In genomic region chr4:340011-340410, GRCh38 we compare ENCODE assay signal across 15 cellular contexts. TPM values are rescaled to one million over a fixed set of nuclear protein-coding genes. Genes with fewer than 3 reads are reported as not detected.
DNase-seq lines count a peak whose midpoint lies in the region; ATAC-seq, FAIRE-seq and TF ChIP-seq lines count a peak whose summit lies in the region.
"Had no signal": no experiment of that assay in that cellular context is flagged by ENCODE, and none has a peak within 500 bp of the region (broad histone marks: within the 10 kb centered on the region; RNA-seq: fewer than 3 reads in every experiment).

No MANE protein-coding gene starts in this region.

- TF ChIP-seq RAD21 in HepG2 (CRISPR knock-in tag; IDR thresholded peaks at IDR 0.05), result no peak

- peak; percentile 25 for TF ChIP-seq CTCF in epithelial cell of esophagus (IDR thresholded peaks at IDR 0.05; ENCODE audit: insufficient read depth, low read depth, low read length, missing control alignments)
- TF ChIP-seq CTCF in osteoblast (IDR thresholded peaks at IDR 0.05; ENCODE audit: extremely low read depth, low read depth, low read length), result no peak
- no peak for TF ChIP-seq CTCF in HepG2 (CRISPR knock-in tag; IDR thresholded peaks at IDR 0.05)
- no peak for TF ChIP-seq CTCF in PC-3 (conservative IDR thresholded peaks at IDR 0.05; ENCODE audit: low read depth, low read length)

- ATAC-seq in activated CD4-positive, alpha-beta T cell treated with anti-CD3 and anti-CD28 coated beads for 36 hours, result no peak
- ATAC-seq in effector memory CD8-positive, alpha-beta T cell (replicated peaks), result no peak
- ATAC-seq in HepG2 (no peak), PC-3 (no peak)
- ATAC-seq: A549 had no signal

- no peaks in the 10 kb centered on the region for H3K9me2 ChIP-seq in PC-3 (replicated peaks; ENCODE audit: low read length)

- H3K27me3 ChIP-seq in osteoblast (ENCODE audit: insufficient read depth, low read length) (no peaks in the 10 kb centered on the region), HepG2 (ENCODE audit: control insufficient read depth in 1 of 2, insufficient read depth in 2 of 2, low read length in 2 of 2) (no peaks in the 10 kb centered on the region), PC-3 (ENCODE audit: low read length) (no peaks in the 10 kb centered on the region)
- H3K27me3 ChIP-seq: hepatocyte had no signal

- H2AFZ ChIP-seq in osteoblast (ENCODE audit: low read length) (no peak overlapping the region), HepG2 (ENCODE audit: low read length) (no peak overlapping the region), PC-3 (ENCODE audit: low read length) (no peak overlapping the region)
- H2AFZ ChIP-seq: hepatocyte had no signal

- H3K9ac ChIP-seq in HepG2 (ENCODE audit: insufficient read depth, low read depth, low read length) (no peak overlapping the region), PC-3 (ENCODE audit: low read length) (no peak overlapping the region)
- H3K9ac ChIP-seq: KMS-11 had no signal

- no peak for FAIRE-seq in HepG2 (lab: Jason Lieb, UNC)
- FAIRE-seq: A549 had no signal

- peaks cover 34% of the 10 kb centered on the region for H3K9me3 Mint-ChIP-seq in activated CD4-positive, alpha-beta T cell treated with anti-CD3 and anti-CD28 coated beads for 36 hours (ENCODE audit: low read depth)
- no peaks in the 10 kb centered on the region for H3K9me3 Mint-ChIP-seq in effector memory CD8-positive, alpha-beta T cell

- peak overlapping the region; percentile 99 for H3K4me3 Mint-ChIP-seq in activated CD4-positive, alpha-beta T cell treated with anti-CD3 and anti-CD28 coated beads for 36 hours
- peak overlapping the region in 1 of 2 donors; percentile 99 for H3K4me3 Mint-ChIP-seq in effector memory CD8-positive, alpha-beta T cell

- intact Hi-C loops in activated CD4-positive, alpha-beta T cell treated with anti-CD3 and anti-CD28 coated beads for 36 hours (cut with DNase I, micrococcal nuclease), result no loop called here
- intact Hi-C loops in HepG2 (cut with micrococcal nuclease; ENCODE audit: unreplicated experiment) (no loop called here), PC-3 (cut with micrococcal nuclease) (no loop called here)

- POLR2A ChIA-PET in activated CD4-positive, alpha-beta T cell treated with anti-CD3 and anti-CD28 coated beads for 36 hours (lab: Charles Lee), result no interaction called here
- POLR2A ChIA-PET in HepG2 (lab: Yijun Ruan, JAX), result no interaction called here
- POLR2A ChIA-PET in PC-3 (lab: Charles Lee; ENCODE audit: unreplicated experiment), result no interaction called here

- H3K4me1 Mint-ChIP-seq in activated CD4-positive, alpha-beta T cell treated with anti-CD3 and anti-CD28 coated beads for 36 hours, result peaks cover 24% of the 10 kb centered on the region
- peaks cover 26 to 31% of the 10 kb centered on the region in 2 donors for H3K4me1 Mint-ChIP-seq in effector memory CD8-positive, alpha-beta T cell (ENCODE audit: low read depth in 2 of 2)

- H4K20me1 ChIP-seq in osteoblast (ENCODE audit: insufficient read depth, low read length) (peaks cover 4% of the 10 kb centered on the region), HepG2 (ENCODE audit: insufficient read depth, low read length) (no peaks in the 10 kb centered on the region), PC-3 (ENCODE audit: low read length) (no peaks in the 10 kb centered on the region)

- no peak overlapping the region for H3K27ac Mint-ChIP-seq in activated CD4-positive, alpha-beta T cell treated with anti-CD3 and anti-CD28 coated beads for 36 hours
- peak overlapping the region in 1 of 2 donors; percentile 7 for H3K27ac Mint-ChIP-seq in effector memory CD8-positive, alpha-beta T cell
- H3K27ac Mint-ChIP-seq: dendritic cell treated with granulocyte-macrophage colony-stimulating factor and Interleukin-4, amounts not matched to agents 40 ng/mL and 50 ng/mL, for 4 days had no signal

- peaks cover 13% of the 10 kb centered on the region for H3K36me3 ChIP-seq in osteoblast (ENCODE audit: insufficient read depth, low read length)
- H3K36me3 ChIP-seq in HepG2 (replicated peaks in 1 of 2; ENCODE audit: control insufficient read depth in 1 of 2, insufficient read depth in 2 of 2, low read length in 2 of 2), result no peaks in the 10 kb centered on the region
- peaks cover 57% of the 10 kb centered on the region for H3K36me3 ChIP-seq in PC-3 (ENCODE audit: low read depth, low read length)

- WGBS in HepG2 (ENCODE audit: low lambda C conversion rate), result 25% methylated on average over 4 of the region's 4 CpGs

- TF ChIP-seq EP300 in HepG2 (IDR thresholded peaks at IDR 0.05; ENCODE audit: low read depth in 2 of 2, low read length in 2 of 2) (no peak), HepG2 (CRISPR knock-in tag; IDR thresholded peaks at IDR 0.05; ENCODE audit: borderline replicate concordance) (no peak)

- in situ Hi-C loops in HepG2 (cut with HindIII; ENCODE audit: extremely low pct_ligation_motif_present, low pct_unique_long_range_greater_than_20kb), result no loop called here

- H3F3A ChIP-seq in PC-3 (ENCODE audit: low read length, unreplicated experiment), result no peaks in the 10 kb centered on the region

- no peak for TF ChIP-seq POLR2A in HepG2 (IDR thresholded peaks at IDR 0.05; ENCODE audit: insufficient read depth in 1 of 2, low read depth in 2 of 2, low read length in 2 of 2)

- DNase-seq in activated CD4-positive, alpha-beta T cell treated with anti-CD3 and anti-CD28 coated beads for 36 hours, result no peak
- DNase-seq in activated CD4-positive, alpha-beta T cell treated with anti-CD3 and anti-CD28 coated beads, Interleukin-2, amount 50 U/mL, for 1 hour, result no peak
- peak; percentile 4 for DNase-seq in OCI-M1 (lab: John Stamatoyannopoulos, UW)
- no peak for DNase-seq in epithelial cell of esophagus (ENCODE audit: low read depth)
- DNase-seq in osteoblast (ENCODE audit: insufficient read length, low spot score, missing footprints), result peak; percentile 29
- DNase-seq in effector memory CD8-positive, alpha-beta T cell, result no peak
- DNase-seq in HepG2 (ENCODE audit: low spot score), result no peak
- DNase-seq in PC-3, result no peak
- DNase-seq: activated gamma-delta T cell had no signal

- H3K27me3 Mint-ChIP-seq in activated CD4-positive, alpha-beta T cell treated with anti-CD3 and anti-CD28 coated beads for 36 hours, result no peaks in the 10 kb centered on the region
- no peaks in the 10 kb centered on the region for H3K27me3 Mint-ChIP-seq in effector memory CD8-positive, alpha-beta T cell

- BruUV-seq in HepG2 (replicated peaks; lab: Mats Ljungman, UMichigan), result no TSS peak
- no TSS peak for BruUV-seq in PC-3 (replicated peaks; lab: Mats Ljungman, UMichigan)

- peaks cover 7% of the 10 kb centered on the region for H3K4me1 ChIP-seq in osteoblast (ENCODE audit: insufficient read depth, low read length)
- no peaks in the 10 kb centered on the region for H3K4me1 ChIP-seq in HepG2 (ENCODE audit: insufficient read depth, low read length)
- H3K4me1 ChIP-seq in PC-3 (ENCODE audit: insufficient read depth, low read length), result 0 out of 2 replicates have a peak, but pooled peaks cover 3% of the 10 kb centered on the region
- H3K4me1 ChIP-seq: A549 had no signal

- H3K79me2 ChIP-seq in osteoblast (ENCODE audit: insufficient read depth, low read length), result peaks cover 54% of the 10 kb centered on the region
- no peaks in the 10 kb centered on the region for H3K79me2 ChIP-seq in HepG2 (ENCODE audit: insufficient read depth, low read length)
- H3K79me2 ChIP-seq in PC-3 (ENCODE audit: low read length), result peaks cover 51% of the 10 kb centered on the region

- H3K4me3 ChIP-seq in epithelial cell of esophagus (ENCODE audit: low read length), result no peak overlapping the region
- H3K4me3 ChIP-seq in osteoblast (ENCODE audit: insufficient read depth, low read length), result no peak overlapping the region
- H3K4me3 ChIP-seq in HepG2 (replicated peaks in 1 of 3; ENCODE audit: insufficient read depth in 1 of 3, low read depth in 2 of 3, low read length in 3 of 3), result no peak overlapping the region
- no peak overlapping the region; the same call in 1 of the 2 replicates for H3K4me3 ChIP-seq in PC-3 (ENCODE audit: low read length)
- H3K4me3 ChIP-seq: A549, hepatocyte, skin epidermis had no signal

- H3K9me3 ChIP-seq in osteoblast (ENCODE audit: low read depth, low read length) (no peaks in the 10 kb centered on the region), HepG2 (ENCODE audit: low read length) (peaks cover 77% of the 10 kb centered on the region), PC-3 (ENCODE audit: low read length) (peaks cover 4% of the 10 kb centered on the region; the same call in 1 of the 2 replicates)

- H3K36me3 Mint-ChIP-seq in activated CD4-positive, alpha-beta T cell treated with anti-CD3 and anti-CD28 coated beads for 36 hours (ENCODE audit: low read depth), result peaks cover 75% of the 10 kb centered on the region
- H3K36me3 Mint-ChIP-seq in effector memory CD8-positive, alpha-beta T cell (ENCODE audit: insufficient read depth), result peaks cover 43% of the 10 kb centered on the region

- CTCF ChIA-PET in activated CD4-positive, alpha-beta T cell treated with anti-CD3 and anti-CD28 coated beads for 36 hours (lab: Charles Lee), result no interaction called here
- CTCF ChIA-PET in HepG2 (lab: Yijun Ruan, JAX; ENCODE audit: low intra/inter-chr PET ratio, low total read pairs) (no interaction called here), PC-3 (lab: Charles Lee) (no interaction called here)

- H3K4me2 ChIP-seq in osteoblast (ENCODE audit: insufficient read depth, low read length), result no peak overlapping the region
- H3K4me2 ChIP-seq in HepG2 (ENCODE audit: low read depth, low read length), result no peak overlapping the region
- H3K4me2 ChIP-seq in PC-3 (ENCODE audit: low read length), result no peak overlapping the region
- H3K4me2 ChIP-seq: A549, KMS-11 had no signal

- H3K27ac ChIP-seq in osteoblast (ENCODE audit: low read depth, low read length), result no peak overlapping the region
- H3K27ac ChIP-seq in HepG2 (ENCODE audit: extremely low read length, insufficient read depth, low read length), result no peak overlapping the region
- H3K27ac ChIP-seq in PC-3 (ENCODE audit: low read length), result no peak overlapping the region
- H3K27ac ChIP-seq: A549, hepatocyte, KMS-11 had no signal

RNA-seq across cellular contexts. Expression of gene ZNF141, which starts 2.4 kb away (rescaled TPM):
- total RNA-seq in activated CD4-positive, alpha-beta T cell treated with anti-CD3 and anti-CD28 coated beads for 36 hours, result 10 to 100 TPM; 26.5 to 35.3 TPM
- total RNA-seq in osteoblast (15.2 and 20.6 TPM in 2 replicates), HepG2 (2016; rRNA removed; fragmentation: Illumina TruSeq; extraction: Trizol) (not detected in 2 replicates), PC-3 (2014; rRNA removed) (5.4 and 6.5 TPM in 2 replicates)
- total RNA-seq in HepG2 (2016; cell fraction: cytosol; rRNA removed; fragmentation: Illumina TruSeq; extraction: Trizol; ENCODE audit: low read depth), result not detected in 2 replicates
- not detected in 2 replicates for total RNA-seq in HepG2 (2016; cell fraction: insoluble cytoplasmic fraction; rRNA removed; fragmentation: Illumina TruSeq; extraction: Trizol)
- total RNA-seq in HepG2 (2016; cell fraction: membrane; rRNA removed; fragmentation: Illumina TruSeq; extraction: Trizol), result not detected in 2 replicates
- not detected in 2 replicates for total RNA-seq in HepG2 (2016; cell fraction: nucleus; rRNA removed; fragmentation: Illumina TruSeq; extraction: Trizol)
- polyA plus RNA-seq in HepG2 (2011; rRNA removed), result not detected in 2 replicates
- polyA plus RNA-seq in HepG2 (2011; cell fraction: cytosol; rRNA removed), result not detected in 2 replicates
- not detected in 2 replicates for polyA plus RNA-seq in HepG2 (2011; cell fraction: nucleus; rRNA removed)
- not detected in 2 replicates for polyA plus RNA-seq in HepG2 (2012)
- not detected in 2 replicates for polyA plus RNA-seq in HepG2 (2016; cell fraction: cytosol; fragmentation: Illumina TruSeq; extraction: Trizol; ENCODE audit: low read depth)
- polyA plus RNA-seq in HepG2 (2016; cell fraction: insoluble cytoplasmic fraction; fragmentation: Illumina TruSeq; extraction: Trizol; ENCODE audit: low read depth), result not detected in 2 replicates
- polyA plus RNA-seq in HepG2 (2016; cell fraction: membrane; fragmentation: Illumina TruSeq; extraction: Trizol; ENCODE audit: low read depth), result not detected in 2 replicates
- not detected in 2 replicates for polyA plus RNA-seq in HepG2 (2016; cell fraction: nucleus; fragmentation: Illumina TruSeq; extraction: Trizol; ENCODE audit: insufficient read depth, low read depth)
- polyA minus RNA-seq in HepG2 (2011; rRNA and poly(A)+ RNA removed; ENCODE audit: low replicate concordance), result not detected in 2 replicates
- polyA minus RNA-seq in HepG2 (2011; cell fraction: cytosol; rRNA and poly(A)+ RNA removed), result not detected in 2 replicates
- not detected in 2 replicates for polyA minus RNA-seq in HepG2 (2011; cell fraction: nucleus; rRNA and poly(A)+ RNA removed)

RNA-seq across cellular contexts. Expression of gene ZNF732, which starts 34.7 kb away (rescaled TPM):
- under 1 TPM in 1 of 2 experiments, not detected in 1; 0.09 TPM for total RNA-seq in activated CD4-positive, alpha-beta T cell treated with anti-CD3 and anti-CD28 coated beads for 36 hours
- 0.59 and 0.72 TPM in 2 replicates for total RNA-seq in osteoblast
- not detected in 2 replicates for total RNA-seq in HepG2 (2016; rRNA removed; fragmentation: Illumina TruSeq; extraction: Trizol)
- total RNA-seq in HepG2 (2016; cell fraction: cytosol; rRNA removed; fragmentation: Illumina TruSeq; extraction: Trizol; ENCODE audit: low read depth), result not detected in 2 replicates
- not detected in 2 replicates for total RNA-seq in HepG2 (2016; cell fraction: insoluble cytoplasmic fraction; rRNA removed; fragmentation: Illumina TruSeq; extraction: Trizol)
- total RNA-seq in HepG2 (2016; cell fraction: membrane; rRNA removed; fragmentation: Illumina TruSeq; extraction: Trizol), result not detected in 2 replicates
- not detected in 2 replicates for total RNA-seq in HepG2 (2016; cell fraction: nucleus; rRNA removed; fragmentation: Illumina TruSeq; extraction: Trizol)
- not detected in 2 replicates for polyA plus RNA-seq in HepG2 (2011; rRNA removed)
- not detected in 2 replicates for polyA plus RNA-seq in HepG2 (2011; cell fraction: cytosol; rRNA removed)
- polyA plus RNA-seq in HepG2 (2011; cell fraction: nucleus; rRNA removed), result not detected in 2 replicates
- not detected in 2 replicates for polyA plus RNA-seq in HepG2 (2012)
- not detected in 2 replicates for polyA plus RNA-seq in HepG2 (2016; cell fraction: cytosol; fragmentation: Illumina TruSeq; extraction: Trizol; ENCODE audit: low read depth)
- polyA plus RNA-seq in HepG2 (2016; cell fraction: insoluble cytoplasmic fraction; fragmentation: Illumina TruSeq; extraction: Trizol; ENCODE audit: low read depth), result not detected in 2 replicates
- polyA plus RNA-seq in HepG2 (2016; cell fraction: membrane; fragmentation: Illumina TruSeq; extraction: Trizol; ENCODE audit: low read depth), result not detected in 2 replicates
- polyA plus RNA-seq in HepG2 (2016; cell fraction: nucleus; fragmentation: Illumina TruSeq; extraction: Trizol; ENCODE audit: insufficient read depth, low read depth), result not detected in 2 replicates
- polyA minus RNA-seq in HepG2 (2011; rRNA and poly(A)+ RNA removed; ENCODE audit: low replicate concordance), result not detected in 2 replicates
- not detected in 2 replicates for polyA minus RNA-seq in HepG2 (2011; cell fraction: cytosol; rRNA and poly(A)+ RNA removed)
- not detected in 2 replicates for polyA minus RNA-seq in HepG2 (2011; cell fraction: nucleus; rRNA and poly(A)+ RNA removed)
- not detected in 2 replicates for total RNA-seq in PC-3 (2014; rRNA removed)
- total RNA-seq: hepatocyte, RPMI7951 had no signal
- polyA plus RNA-seq: A549, hepatocyte had no signal

Comparison
In these comparisons a context has a peak if more than half of its experiments do, and no peak if none do; other contexts are left out.
1. DNase-seq: peak in OCI-M1 (single experiment) and osteoblast (single experiment); none in activated CD4-positive, alpha-beta T cell treated with anti-CD3 and anti-CD28 coated beads for 36 hours (single experiment), activated CD4-positive, alpha-beta T cell treated with anti-CD3 and anti-CD28 coated beads, Interleukin-2, amount 50 U/mL, for 1 hour (single experiment), epithelial cell of esophagus (single experiment), effector memory CD8-positive, alpha-beta T cell (0 of 3), HepG2 (single experiment) and PC-3 (single experiment).